Comparison of ENCODE assay signal across 1 cellular context in the genomic region with DNA sequence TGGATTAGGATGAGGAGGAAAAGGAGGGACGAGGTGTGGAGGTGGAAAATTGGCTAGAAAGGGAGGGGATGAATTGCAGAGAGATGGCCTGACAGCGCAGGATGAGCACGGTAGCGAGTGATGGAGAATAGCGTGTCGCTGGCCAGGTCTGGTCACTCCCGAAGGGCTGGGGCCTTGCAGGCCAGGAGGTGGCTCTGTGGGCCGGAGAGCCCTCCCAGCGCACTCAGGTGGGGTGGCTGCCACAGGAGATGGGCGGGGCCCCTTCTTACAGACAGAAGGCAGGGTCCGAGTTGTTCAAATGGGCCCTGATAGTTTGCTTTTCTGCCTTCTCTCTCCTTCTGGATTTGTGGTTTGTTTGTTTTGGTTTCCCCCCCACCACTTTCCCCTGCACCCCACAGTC.
TF ChIP-seq lines count a peak whose summit lies in the region.

No MANE protein-coding gene starts in this region.

TF ChIP-seq in SK-N-SH treated with all-trans-retinoic acid at 6 μM for 48 hours, 23 proteins besides CTCF, POLR2A, EP300 and RAD21 (continued from another document):
- TF ChIP-seq, protein P1, sequence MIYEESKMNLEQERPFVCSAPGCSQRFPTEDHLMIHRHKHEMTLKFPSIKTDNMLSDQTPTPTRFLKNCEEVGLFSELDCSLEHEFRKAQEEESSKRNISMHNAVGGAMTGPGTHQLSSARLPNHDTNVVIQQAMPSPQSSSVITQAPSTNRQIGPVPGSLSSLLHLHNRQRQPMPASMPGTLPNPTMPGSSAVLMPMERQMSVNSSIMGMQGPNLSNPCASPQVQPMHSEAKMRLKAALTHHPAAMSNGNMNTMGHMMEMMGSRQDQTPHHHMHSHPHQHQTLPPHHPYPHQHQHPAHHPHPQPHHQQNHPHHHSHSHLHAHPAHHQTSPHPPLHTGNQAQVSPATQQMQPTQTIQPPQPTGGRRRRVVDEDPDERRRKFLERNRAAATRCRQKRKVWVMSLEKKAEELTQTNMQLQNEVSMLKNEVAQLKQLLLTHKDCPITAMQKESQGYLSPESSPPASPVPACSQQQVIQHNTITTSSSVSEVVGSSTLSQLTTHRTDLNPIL (CRISPR knock-in tag; IDR thresholded peaks at IDR 0.05; ENCODE audit: low read depth): no peak
- TF ChIP-seq TCF4 (CRISPR knock-in tag; IDR thresholded peaks at IDR 0.05; ENCODE audit: borderline replicate concordance): no peak
